12 cellular contexts compared by ENCODE assay signal in genomic region chr6:154932562-154933027, GRCh38.
A peak's percentile ranks its signal among the peaks of the same experiment; 100 is the strongest.
DNase-seq lines count a peak whose midpoint lies in the region; ATAC-seq, FAIRE-seq and TF ChIP-seq lines count a peak whose summit lies in the region.
"Had no signal": no experiment of that assay in that cellular context is flagged by ENCODE, and none has a peak within 500 bp of the region (broad histone marks: within the 10 kb centered on the region; RNA-seq: fewer than 3 reads in every experiment).

No MANE protein-coding gene starts in this region.

- H3K36me3 ChIP-seq in HUES48 (ENCODE audit: control insufficient read depth, insufficient read depth, low read length) (no peaks in the 10 kb centered on the region), keratinocyte (ENCODE audit: control insufficient read depth in 2 of 2, extremely low read depth in 1 of 2, insufficient read depth in 2 of 2, low read length in 2 of 2) (no peaks in the 10 kb centered on the region)

- H3K36me3 Mint-ChIP-seq in Calu3 (ENCODE audit: insufficient read depth, unreplicated experiment) = no peaks in the 10 kb centered on the region

- in situ Hi-C loops in astrocyte of the spinal cord (cut with HindIII; ENCODE audit: low sequenced_read_pairs) (loop anchor here (10.0 kb wide), 1 partner anchor 242 kb away; no protein-coding TSS in a partner anchor), G401 (cut with HindIII; ENCODE audit: low sequenced_read_pairs) (no loop called here)

- dilution Hi-C loops in keratinocyte (cut with MboI; ENCODE audit: extremely low pct_ligation_motif_present, low sequenced_read_pairs) = loop anchor here (25.0 kb wide), 1 partner anchor 205 kb away; no protein-coding TSS in a partner anchor

- DNase-seq in AG09309 (ENCODE audit: low read depth) (peak; percentile 62), astrocyte of the spinal cord (ENCODE audit: low read depth, low spot score) (peak; percentile 75), keratinocyte (ENCODE audit: low read depth, low spot score) (no peak), G401 (ENCODE audit: low spot score) (no peak), Calu3 (no peak), Ammon's horn (ENCODE audit: low spot score) (no peak)
- DNase-seq: activated CD8-positive, alpha-beta memory T cell treated with anti-CD3 and anti-CD28 coated beads, Interleukin-2, amount 50 U/mL, for 4 hours; mucosa of descending colon; NCI-H146; T-cell had no signal

- no peaks in the 10 kb centered on the region for H3K9me3 ChIP-seq in HUES48 (ENCODE audit: control insufficient read depth, insufficient read depth, low read length)
- H3K9me3 ChIP-seq in keratinocyte (ENCODE audit: control insufficient read depth, low read depth, low read length) = no peaks in the 10 kb centered on the region
- H3K9me3 ChIP-seq: mucosa of descending colon had no signal

- ATAC-seq in HG02870 (IDR thresholded peaks at IDR 0.05; ENCODE audit: unreplicated experiment) = no peak
- ATAC-seq: mucosa of descending colon, T-cell had no signal

- peak overlapping the region; percentile 33 for H3K4me2 ChIP-seq in keratinocyte (ENCODE audit: control insufficient read depth, extremely low read depth, insufficient read depth, low read depth, low read length)

- H3K27ac ChIP-seq in HUES48 (ENCODE audit: low read depth, low read length) (peak overlapping the region; percentile 94), keratinocyte (ENCODE audit: control insufficient read depth, insufficient read depth, low read length) (no peak overlapping the region)

- H3K79me2 ChIP-seq in keratinocyte (ENCODE audit: control insufficient read depth, insufficient read depth, low read length) = no peaks in the 10 kb centered on the region

- no peak overlapping the region for H2AFZ ChIP-seq in keratinocyte (ENCODE audit: control insufficient read depth, low read length)

- no TSS peak for BruUV-seq in Calu3 (replicated peaks; lab: Mats Ljungman, UMichigan)

- H3K9me3 Mint-ChIP-seq in Calu3 (ENCODE audit: low read depth, unreplicated experiment) = no peaks in the 10 kb centered on the region
- H3K9me3 Mint-ChIP-seq: T-cell had no signal

- intact Hi-C loops in Calu3 (cut with micrococcal nuclease; ENCODE audit: unreplicated experiment) = no loop called here

- peak overlapping the region; percentile 42 for H3K9ac ChIP-seq in HUES48 (ENCODE audit: low read depth, low read length)
- H3K9ac ChIP-seq in keratinocyte (ENCODE audit: control insufficient read depth, extremely low read depth, insufficient read depth, low read length) = no peak overlapping the region

- no peak overlapping the region for H3K27ac Mint-ChIP-seq in Calu3 (ENCODE audit: unreplicated experiment)
- H3K27ac Mint-ChIP-seq: T-cell had no signal

- FAIRE-seq in keratinocyte (lab: Jason Lieb, UNC) = peak; percentile 86

- peaks cover 22% of the 10 kb centered on the region for H3K4me1 Mint-ChIP-seq in Calu3 (ENCODE audit: low read depth, unreplicated experiment)

- CTCF ChIA-PET in Calu3 (lab: Charles Lee) = interaction anchor here (0.6 kb wide), 2 partner anchors 51 to 156 kb away, joined by 4 read pairs; no protein-coding TSS in a partner anchor

- no peaks in the 10 kb centered on the region for H3K27me3 Mint-ChIP-seq in Calu3 (ENCODE audit: unreplicated experiment)
- H3K27me3 Mint-ChIP-seq: T-cell had no signal

- H3K4me3 Mint-ChIP-seq in Calu3 (ENCODE audit: low read depth, unreplicated experiment) = no peak overlapping the region
- H3K4me3 Mint-ChIP-seq: T-cell had no signal

- H3K27me3 ChIP-seq in HUES48 (ENCODE audit: control insufficient read depth, insufficient read depth, low read length) = no peaks in the 10 kb centered on the region
- no peaks in the 10 kb centered on the region for H3K27me3 ChIP-seq in keratinocyte (ENCODE audit: control insufficient read depth, extremely low read depth, insufficient read depth, low read length)

- TF ChIP-seq CTCF in AG09309 (IDR thresholded peaks at IDR 0.05; ENCODE audit: control insufficient read depth, insufficient read depth, low read depth, low read length, missing control alignments) = no peak
- TF ChIP-seq CTCF in astrocyte of the spinal cord (IDR thresholded peaks at IDR 0.05; ENCODE audit: low read depth, low read length) = no peak
- no peak for TF ChIP-seq CTCF in keratinocyte (optimal IDR thresholded peaks at IDR 0.05 in 1 of 3, IDR thresholded peaks at IDR 0.05 in 1 of 3, conservative IDR thresholded peaks at IDR 0.05 in 1 of 3; ENCODE audit: extremely low read depth in 1 of 3, insufficient read depth in 2 of 3, low read length in 3 of 3)
- TF ChIP-seq CTCF in Calu3 (IDR thresholded peaks at IDR 0.05; ENCODE audit: unreplicated experiment) = no peak

- no peak overlapping the region for H3K4me3 ChIP-seq in AG09309 (ENCODE audit: control insufficient read depth, low read depth, low read length)
- no peak overlapping the region for H3K4me3 ChIP-seq in HUES48 (ENCODE audit: low read depth, low read length)
- H3K4me3 ChIP-seq in astrocyte of the spinal cord (ENCODE audit: low read depth, low read length) = no peak overlapping the region
- H3K4me3 ChIP-seq in keratinocyte (ENCODE audit: control insufficient read depth in 2 of 3, extremely low read depth in 1 of 3, insufficient read depth in 2 of 3, low read depth in 1 of 3, low read length in 3 of 3) = no peak overlapping the region
- H3K4me3 ChIP-seq: mucosa of descending colon had no signal

- H3K4me1 ChIP-seq in HUES48 (ENCODE audit: control insufficient read depth, insufficient read depth, low read length) (peaks cover 21% of the 10 kb centered on the region), keratinocyte (ENCODE audit: control insufficient read depth, extremely low read depth, insufficient read depth, low read length) (peaks cover 13% of the 10 kb centered on the region)

- no peaks in the 10 kb centered on the region for H4K20me1 ChIP-seq in keratinocyte (ENCODE audit: control insufficient read depth, extremely low read depth, insufficient read depth, low read length)

- no peaks in the 10 kb centered on the region for H3K9me1 ChIP-seq in keratinocyte (ENCODE audit: control insufficient read depth, extremely low read depth, insufficient read depth, low read length)

Comparison
In these comparisons a context has a peak if more than half of its experiments do, and no peak if none do; other contexts are left out.
1. DNase-seq: peak in AG09309 (single experiment) and astrocyte of the spinal cord (single experiment); none in keratinocyte (single experiment), G401 (single experiment), Calu3 (single experiment) and Ammon's horn (single experiment).